27 cellular contexts compared by ENCODE assay signal in the genomic region with DNA sequence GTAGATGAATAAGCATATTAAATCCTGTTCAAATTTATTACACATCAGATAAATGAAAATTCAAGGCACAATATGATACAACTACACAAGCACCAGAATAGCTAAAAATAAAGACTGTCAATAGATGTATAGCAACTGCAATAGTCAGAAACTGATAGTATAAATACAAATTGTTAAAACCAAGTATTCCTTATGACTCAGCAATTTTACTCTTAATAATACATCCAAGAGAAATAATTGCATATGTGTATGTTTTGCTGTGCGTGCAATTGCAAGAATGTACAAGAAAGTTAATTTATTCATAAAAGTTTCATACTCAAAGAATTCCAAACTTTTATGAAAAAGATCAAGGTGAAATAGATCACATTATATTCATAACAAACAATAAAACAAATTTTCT.
"Had no signal": no experiment of that assay in that cellular context is flagged by ENCODE, and none has a peak within 500 bp of the region (broad histone marks: within the 10 kb centered on the region; RNA-seq: fewer than 3 reads in every experiment).

No MANE protein-coding gene starts in this region.

- H3K9me3 ChIP-seq: ovary, psoas muscle, stomach, thoracic aorta, thyroid gland, tibial nerve, upper lobe of left lung, vagina had no signal

- DNase-seq: naive thymus-derived CD8-positive, alpha-beta T cell; occipital lobe; ovary; posterior cingulate gyrus; psoas muscle; right cardiac atrium; spleen; stimulated activated CD4-positive, alpha-beta T cell treated with anti-CD3 and anti-CD28 coated beads, Interleukin-12 subunit alpha, Interleukin-12 subunit beta, amount 100 ng/mL, for 4 hours; stimulated activated CD4-positive, alpha-beta T cell treated with anti-CD3 and anti-CD28 coated beads, Interleukin-2, amount 100 ng/mL, for 24 hours; stimulated activated CD4-positive, alpha-beta T cell treated with anti-CD3 and anti-CD28 coated beads, Interleukin-2, amount 100 ng/mL, for 48 hours; stimulated activated CD4-positive, alpha-beta T cell treated with anti-CD3 and anti-CD28 coated beads, Interleukin-4, amount 100 ng/mL, for 24 hours; stimulated activated naive B cell treated with anti-CD40 and anti-IgM and Interleukin-4, amounts not matched to agents 10 μg/mL and 1 μg/mL and 100 μg/mL, for 72 hours; stimulated activated naive CD4-positive, alpha-beta T cell treated with Interleukin-2 at 50 U/mL for 16 hours; stomach; thyroid gland; trophoblast cell; upper lobe of left lung had no signal

- H3K4me3 ChIP-seq: neural progenitor cell, ovary, psoas muscle, skin epidermis, smooth muscle cell, spleen, stomach, thoracic aorta, thyroid gland, tibial nerve, upper lobe of left lung, vagina had no signal

- H3K4me1 ChIP-seq: neural progenitor cell, parathyroid adenoma, psoas muscle, spleen, stomach, thyroid gland, tibial nerve, upper lobe of left lung, vagina had no signal

- H3K36me3 ChIP-seq: neural progenitor cell, ovary, spleen, stomach, thoracic aorta, thyroid gland, tibial nerve, upper lobe of left lung, vagina had no signal

- FAIRE-seq: urothelium cell line had no signal

- H2AFZ ChIP-seq: neural progenitor cell, parathyroid adenoma had no signal

- H3K27me3 ChIP-seq: neural progenitor cell, spleen, stomach, thyroid gland, tibial nerve, upper lobe of left lung, vagina had no signal

- H3K4me2 ChIP-seq: neural progenitor cell, smooth muscle cell had no signal

- H3K79me2 ChIP-seq: parathyroid adenoma had no signal

- H3K9ac ChIP-seq: neural progenitor cell, parathyroid adenoma had no signal

- ATAC-seq: naive thymus-derived CD8-positive, alpha-beta T cell; psoas muscle; right cardiac atrium; sciatic nerve; stimulated activated effector memory CD8-positive, alpha-beta T cell treated with anti-CD3 and anti-CD28 coated beads, Interleukin-12 subunit alpha, Interleukin-12 subunit beta, amount 100 ng/mL, for 72 hours; stimulated activated naive B cell treated with anti-CD40 and anti-IgM and Interleukin-4, amounts not matched to agents 10 μg/mL and 1 μg/mL and 100 μg/mL, for 72 hours had no signal

- H3K27ac ChIP-seq: neural progenitor cell, ovary, parathyroid adenoma, psoas muscle, skin epidermis, spleen, stomach, thoracic aorta, thyroid gland, tibial nerve, upper lobe of left lung, vagina had no signal
